ENCODE assay signal across 1 cellular context in genomic region chr22:32680277-32680676, GRCh38.
TF ChIP-seq lines count a peak whose summit lies in the region.

No MANE protein-coding gene starts in this region.

TF ChIP-seq in HepG2, 621 proteins besides CTCF, POLR2A, EP300 and RAD21 (continued from another document and continues in another):
- TF ChIP-seq, protein P1, sequence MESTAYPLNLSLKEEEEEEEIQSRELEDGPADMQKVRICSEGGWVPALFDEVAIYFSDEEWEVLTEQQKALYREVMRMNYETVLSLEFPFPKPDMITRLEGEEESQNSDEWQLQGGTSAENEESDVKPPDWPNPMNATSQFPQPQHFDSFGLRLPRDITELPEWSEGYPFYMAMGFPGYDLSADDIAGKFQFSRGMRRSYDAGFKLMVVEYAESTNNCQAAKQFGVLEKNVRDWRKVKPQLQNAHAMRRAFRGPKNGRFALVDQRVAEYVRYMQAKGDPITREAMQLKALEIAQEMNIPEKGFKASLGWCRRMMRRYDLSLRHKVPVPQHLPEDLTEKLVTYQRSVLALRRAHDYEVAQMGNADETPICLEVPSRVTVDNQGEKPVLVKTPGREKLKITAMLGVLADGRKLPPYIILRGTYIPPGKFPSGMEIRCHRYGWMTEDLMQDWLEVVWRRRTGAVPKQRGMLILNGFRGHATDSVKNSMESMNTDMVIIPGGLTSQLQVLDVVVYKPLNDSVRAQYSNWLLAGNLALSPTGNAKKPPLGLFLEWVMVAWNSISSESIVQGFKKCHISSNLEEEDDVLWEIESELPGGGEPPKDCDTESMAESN (CRISPR knock-in tag; conservative IDR thresholded peaks at IDR 0.05), result peak; percentile 80
- TF ChIP-seq ZNF33A (CRISPR knock-in tag; IDR thresholded peaks at IDR 0.05; ENCODE audit: borderline replicate concordance) (no peak), ATAD3A (CRISPR knock-in tag; IDR thresholded peaks at IDR 0.05) (no peak), SMC3 (IDR thresholded peaks at IDR 0.05; ENCODE audit: low read length) (no peak), ZNF558 (CRISPR knock-in tag; IDR thresholded peaks at IDR 0.05; ENCODE audit: borderline replicate concordance) (no peak), GABPA (IDR thresholded peaks at IDR 0.05; ENCODE audit: low read depth, low read length) (no peak), GABPA (CRISPR knock-in tag; IDR thresholded peaks at IDR 0.05; ENCODE audit: low read depth) (no peak), RAD51 (IDR thresholded peaks at IDR 0.05; ENCODE audit: borderline replicate concordance) (no peak), ZNF484 (CRISPR knock-in tag; IDR thresholded peaks at IDR 0.05; ENCODE audit: borderline replicate concordance, low read depth) (no peak), GATAD2A (CRISPR knock-in tag; IDR thresholded peaks at IDR 0.05) (peak; percentile 38; the same call in 1 of the 2 replicates), STAG1 (CRISPR knock-in tag; IDR thresholded peaks at IDR 0.05) (no peak), E2F5 (CRISPR knock-in tag; conservative IDR thresholded peaks at IDR 0.05) (no peak), GPN1 (CRISPR knock-in tag; IDR thresholded peaks at IDR 0.05; ENCODE audit: borderline replicate concordance) (no peak), ZC3H4 (CRISPR knock-in tag; IDR thresholded peaks at IDR 0.05; ENCODE audit: borderline replicate concordance) (no peak), ZNF160 (CRISPR knock-in tag; IDR thresholded peaks at IDR 0.05) (no peak), HOMEZ (CRISPR knock-in tag; IDR thresholded peaks at IDR 0.05; ENCODE audit: low read depth) (no peak), LCORL (IDR thresholded peaks at IDR 0.05) (no peak), LCORL (CRISPR knock-in tag; IDR thresholded peaks at IDR 0.05) (peak; percentile 43; the same call in 1 of the 2 replicates), SRSF1 (optimal IDR thresholded peaks at IDR 0.05; ENCODE audit: low read depth, low read length) (no peak), HNF4A (CRISPR knock-in tag; IDR thresholded peaks at IDR 0.05) (peak; percentile 32; the same call in 1 of the 2 replicates), ZNF280D (CRISPR knock-in tag; IDR thresholded peaks at IDR 0.05) (peak; percentile 30; the same call in 1 of the 2 replicates), NCOA2 (CRISPR knock-in tag; IDR thresholded peaks at IDR 0.05) (peak; percentile 19; the same call in 1 of the 2 replicates), MYPOP (CRISPR knock-in tag; IDR thresholded peaks at IDR 0.05) (no peak), NKX3-1 (CRISPR knock-in tag; IDR thresholded peaks at IDR 0.05) (no peak), HMG20A (CRISPR knock-in tag; IDR thresholded peaks at IDR 0.05; ENCODE audit: borderline replicate concordance) (0 out of 2 replicates have a peak, but pooled peaks have one; percentile 3), REL (CRISPR knock-in tag; conservative IDR thresholded peaks at IDR 0.05) (no peak), HES4 (CRISPR knock-in tag; IDR thresholded peaks at IDR 0.05; ENCODE audit: borderline replicate concordance) (no peak), FOXP4 (CRISPR knock-in tag; IDR thresholded peaks at IDR 0.05) (peak; percentile 62; the same call in 1 of the 2 replicates), PRDM15 (CRISPR knock-in tag; IDR thresholded peaks at IDR 0.05) (no peak), HMG20B (CRISPR knock-in tag; conservative IDR thresholded peaks at IDR 0.05) (no peak), MEIS1 (CRISPR knock-in tag; IDR thresholded peaks at IDR 0.05; ENCODE audit: borderline replicate concordance) (no peak), ZNF775 (CRISPR knock-in tag; IDR thresholded peaks at IDR 0.05; ENCODE audit: borderline replicate concordance) (no peak), PAWR (CRISPR knock-in tag; IDR thresholded peaks at IDR 0.05; ENCODE audit: borderline replicate concordance) (no peak)
- TF ChIP-seq, protein P2, sequence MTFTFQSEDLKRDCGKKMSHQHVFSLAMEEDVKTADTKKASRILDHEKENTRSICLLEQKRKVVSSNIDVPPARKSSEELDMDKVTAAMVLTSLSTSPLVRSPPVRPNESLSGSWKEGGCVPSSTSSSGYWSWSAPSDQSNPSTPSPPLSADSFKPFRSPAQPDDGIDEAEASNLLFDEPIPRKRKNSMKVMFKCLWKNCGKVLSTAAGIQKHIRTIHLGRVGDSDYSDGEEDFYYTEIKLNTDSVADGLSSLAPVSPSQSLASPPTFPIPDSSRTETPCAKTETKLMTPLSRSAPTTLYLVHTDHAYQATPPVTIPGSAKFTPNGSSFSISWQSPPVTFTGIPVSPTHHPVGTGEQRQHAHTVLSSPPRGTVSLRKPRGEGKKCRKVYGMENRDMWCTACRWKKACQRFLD (CRISPR knock-in tag; IDR thresholded peaks at IDR 0.05; ENCODE audit: borderline replicate concordance), result no peak
- TF ChIP-seq, protein P3, sequence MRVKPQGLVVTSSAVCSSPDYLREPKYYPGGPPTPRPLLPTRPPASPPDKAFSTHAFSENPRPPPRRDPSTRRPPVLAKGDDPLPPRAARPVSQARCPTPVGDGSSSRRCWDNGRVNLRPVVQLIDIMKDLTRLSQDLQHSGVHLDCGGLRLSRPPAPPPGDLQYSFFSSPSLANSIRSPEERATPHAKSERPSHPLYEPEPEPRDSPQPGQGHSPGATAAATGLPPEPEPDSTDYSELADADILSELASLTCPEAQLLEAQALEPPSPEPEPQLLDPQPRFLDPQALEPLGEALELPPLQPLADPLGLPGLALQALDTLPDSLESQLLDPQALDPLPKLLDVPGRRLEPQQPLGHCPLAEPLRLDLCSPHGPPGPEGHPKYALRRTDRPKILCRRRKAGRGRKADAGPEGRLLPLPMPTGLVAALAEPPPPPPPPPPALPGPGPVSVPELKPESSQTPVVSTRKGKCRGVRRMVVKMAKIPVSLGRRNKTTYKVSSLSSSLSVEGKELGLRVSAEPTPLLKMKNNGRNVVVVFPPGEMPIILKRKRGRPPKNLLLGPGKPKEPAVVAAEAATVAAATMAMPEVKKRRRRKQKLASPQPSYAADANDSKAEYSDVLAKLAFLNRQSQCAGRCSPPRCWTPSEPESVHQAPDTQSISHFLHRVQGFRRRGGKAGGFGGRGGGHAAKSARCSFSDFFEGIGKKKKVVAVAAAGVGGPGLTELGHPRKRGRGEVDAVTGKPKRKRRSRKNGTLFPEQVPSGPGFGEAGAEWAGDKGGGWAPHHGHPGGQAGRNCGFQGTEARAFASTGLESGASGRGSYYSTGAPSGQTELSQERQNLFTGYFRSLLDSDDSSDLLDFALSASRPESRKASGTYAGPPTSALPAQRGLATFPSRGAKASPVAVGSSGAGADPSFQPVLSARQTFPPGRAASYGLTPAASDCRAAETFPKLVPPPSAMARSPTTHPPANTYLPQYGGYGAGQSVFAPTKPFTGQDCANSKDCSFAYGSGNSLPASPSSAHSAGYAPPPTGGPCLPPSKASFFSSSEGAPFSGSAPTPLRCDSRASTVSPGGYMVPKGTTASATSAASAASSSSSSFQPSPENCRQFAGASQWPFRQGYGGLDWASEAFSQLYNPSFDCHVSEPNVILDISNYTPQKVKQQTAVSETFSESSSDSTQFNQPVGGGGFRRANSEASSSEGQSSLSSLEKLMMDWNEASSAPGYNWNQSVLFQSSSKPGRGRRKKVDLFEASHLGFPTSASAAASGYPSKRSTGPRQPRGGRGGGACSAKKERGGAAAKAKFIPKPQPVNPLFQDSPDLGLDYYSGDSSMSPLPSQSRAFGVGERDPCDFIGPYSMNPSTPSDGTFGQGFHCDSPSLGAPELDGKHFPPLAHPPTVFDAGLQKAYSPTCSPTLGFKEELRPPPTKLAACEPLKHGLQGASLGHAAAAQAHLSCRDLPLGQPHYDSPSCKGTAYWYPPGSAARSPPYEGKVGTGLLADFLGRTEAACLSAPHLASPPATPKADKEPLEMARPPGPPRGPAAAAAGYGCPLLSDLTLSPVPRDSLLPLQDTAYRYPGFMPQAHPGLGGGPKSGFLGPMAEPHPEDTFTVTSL (CRISPR knock-in tag; IDR thresholded peaks at IDR 0.05; ENCODE audit: borderline replicate concordance), result peak; percentile 64; the same call in 1 of the 2 replicates
- TF ChIP-seq, protein P4, sequence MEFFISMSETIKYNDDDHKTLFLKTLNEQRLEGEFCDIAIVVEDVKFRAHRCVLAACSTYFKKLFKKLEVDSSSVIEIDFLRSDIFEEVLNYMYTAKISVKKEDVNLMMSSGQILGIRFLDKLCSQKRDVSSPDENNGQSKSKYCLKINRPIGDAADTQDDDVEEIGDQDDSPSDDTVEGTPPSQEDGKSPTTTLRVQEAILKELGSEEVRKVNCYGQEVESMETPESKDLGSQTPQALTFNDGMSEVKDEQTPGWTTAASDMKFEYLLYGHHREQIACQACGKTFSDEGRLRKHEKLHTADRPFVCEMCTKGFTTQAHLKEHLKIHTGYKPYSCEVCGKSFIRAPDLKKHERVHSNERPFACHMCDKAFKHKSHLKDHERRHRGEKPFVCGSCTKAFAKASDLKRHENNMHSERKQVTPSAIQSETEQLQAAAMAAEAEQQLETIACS (CRISPR knock-in tag; IDR thresholded peaks at IDR 0.05), result no peak
